In genomic region chr1:111097356-111098099, GRCh38 we compare ENCODE assay signal across 35 cellular contexts.
"Had no signal": no experiment of that assay in that cellular context is flagged by ENCODE, and none has a peak within 500 bp of the region (broad histone marks: within the 10 kb centered on the region; RNA-seq: fewer than 3 reads in every experiment).

No MANE protein-coding gene starts in this region.

- H3K4me3 Mint-ChIP-seq: activated B cell treated with CpG ODN at 0.5 μM for 24 hours; activated CD8-positive, alpha-beta T cell treated with anti-CD3 and anti-CD28 coated beads for 36 hours; activated naive CD8-positive, alpha-beta T cell; activated T-cell treated with anti-CD3 and anti-CD28 coated beads, Interleukin-2, amount 50 U/mL, for 4 hours; activated T-helper 17 cell treated with anti-CD3 and anti-CD28 coated beads, Interleukin-2, amount 50 U/mL, for 72 hours; effector memory CD8-positive, alpha-beta T cell; T-helper 17 cell; T-helper 2 cell treated with Interferon-gamma antibody and Interleukin-4, amounts not matched to agents 5 μg/mL and 100 μg/mL, for 36 hours had no signal

- FAIRE-seq: colon, endothelial cell of umbilical vein had no signal

- H3K4me1 Mint-ChIP-seq: activated B cell treated with CpG ODN at 0.5 μM for 24 hours; activated T-helper 17 cell treated with anti-CD3 and anti-CD28 coated beads, Interleukin-2, amount 50 U/mL, for 72 hours; T-helper 17 cell had no signal

- H3K4me1 ChIP-seq: body of pancreas, foreskin keratinocyte, gastrocnemius medialis, heart left ventricle had no signal

- H3K27me3 Mint-ChIP-seq: activated B cell treated with CpG ODN at 0.5 μM for 24 hours; activated CD8-positive, alpha-beta T cell treated with anti-CD3 and anti-CD28 coated beads for 36 hours; activated naive CD8-positive, alpha-beta T cell; T-helper 17 cell had no signal

- DNase-seq: activated B cell treated with CpG ODN at 0.5 μM for 24 hours; activated CD4-positive, alpha-beta T cell treated with anti-CD3 and anti-CD28 coated beads for 48 hours; activated CD4-positive, alpha-beta T cell treated with anti-CD3 and anti-CD28 coated beads, Interleukin-2, amount 50 U/mL, for 1 hour; activated CD4-positive, alpha-beta T cell treated with anti-CD3 and anti-CD28 coated beads, Interleukin-2, amount 50 U/mL, for 48 hours; activated CD8-positive, alpha-beta memory T cell treated with anti-CD3 and anti-CD28 coated beads for 24 hours; activated CD8-positive, alpha-beta T cell treated with anti-CD3 and anti-CD28 coated beads for 36 hours; activated effector memory CD4-positive, alpha-beta T cell treated with Interleukin-2 at 50 U/mL for 16 hours; activated gamma-delta T cell treated with Interleukin-2 at 50 U/mL for 16 hours; activated naive CD4-positive, alpha-beta T cell treated with anti-CD3 and anti-CD28 coated beads, Interleukin-2, amount 50 U/mL, for 16 hours; activated naive CD4-positive, alpha-beta T cell treated with Interleukin-2 at 50 U/mL for 16 hours; activated T-cell treated with anti-CD3 and anti-CD28 coated beads, Interleukin-2, amount 50 U/mL, for 4 hours; amniotic stem cell; aorta; body of pancreas; caudate nucleus; cortex of kidney; dermis blood vessel endothelial cell; effector CD4-positive, alpha-beta T cell; effector memory CD8-positive, alpha-beta T cell; foreskin keratinocyte; gastrocnemius medialis; glutamatergic neuron; heart left ventricle; T-helper 1 cell; T-helper 17 cell; T1000; WERI-Rb-1 had no signal

- H3K9me3 ChIP-seq: body of pancreas, gastrocnemius medialis had no signal

- H3K27ac Mint-ChIP-seq: activated B cell treated with CpG ODN at 0.5 μM for 24 hours; activated CD8-positive, alpha-beta T cell treated with anti-CD3 and anti-CD28 coated beads for 36 hours; activated naive CD8-positive, alpha-beta T cell; activated T-helper 17 cell treated with anti-CD3 and anti-CD28 coated beads, Interleukin-2, amount 50 U/mL, for 72 hours; effector memory CD8-positive, alpha-beta T cell; T-helper 17 cell; T-helper 2 cell treated with Interferon-gamma antibody and Interleukin-4, amounts not matched to agents 5 μg/mL and 100 μg/mL, for 36 hours had no signal

- H3K36me3 ChIP-seq: gastrocnemius medialis, heart left ventricle, WERI-Rb-1 had no signal

- H3K27ac ChIP-seq: body of pancreas, epithelial cell of prostate, foreskin keratinocyte, gastrocnemius medialis, heart left ventricle, WERI-Rb-1 had no signal

- H3K27me3 ChIP-seq: body of pancreas, foreskin keratinocyte, gastrocnemius medialis, heart left ventricle had no signal

- ATAC-seq: activated CD4-positive, CD25-positive, alpha-beta regulatory T cell treated with anti-CD3 and anti-CD28 coated beads, Interleukin-2, amount 50 U/mL, for 24 hours; activated CD8-positive, alpha-beta T cell treated with anti-CD3 and anti-CD28 coated beads for 36 hours; activated T-cell treated with anti-CD3 and anti-CD28 coated beads, Interleukin-2, amount 50 U/mL, for 4 hours; activated T-helper 17 cell treated with anti-CD3 and anti-CD28 coated beads, Interleukin-2, amount 50 U/mL, for 72 hours; body of pancreas; effector memory CD8-positive, alpha-beta T cell; esophagus mucosa; foreskin keratinocyte; gastrocnemius medialis; heart left ventricle; T-helper 17 cell had no signal

- H3K4me3 ChIP-seq: body of pancreas, gastrocnemius medialis, heart left ventricle had no signal
